In the genomic region with DNA sequence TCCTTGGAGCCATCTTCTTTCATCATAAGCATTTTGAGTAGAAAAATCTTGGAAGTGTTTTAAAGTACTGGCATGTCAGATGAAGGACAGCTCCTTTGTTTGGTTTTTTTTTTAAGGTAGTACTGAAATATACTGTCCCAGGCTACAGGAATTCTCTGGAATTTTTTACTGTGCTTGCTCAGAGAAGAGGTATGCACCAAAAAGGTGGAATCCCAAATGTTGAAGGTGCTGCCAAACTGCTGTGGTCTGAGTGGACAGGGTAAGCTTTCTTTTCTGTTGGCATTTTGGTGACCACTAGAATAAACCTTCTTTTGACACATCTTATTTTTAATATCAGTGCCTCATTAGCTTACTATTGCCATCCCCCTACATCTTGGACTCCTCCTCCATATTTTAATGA, we compare ENCODE assay signal across 20 cellular contexts. TPM values are rescaled to one million over a fixed set of nuclear protein-coding genes. Genes with fewer than 3 reads are reported as not detected.
DNase-seq lines count a peak whose midpoint lies in the region; ATAC-seq and TF ChIP-seq lines count a peak whose summit lies in the region.
"Had no signal": no experiment of that assay in that cellular context is flagged by ENCODE, and none has a peak within 500 bp of the region (broad histone marks: within the 10 kb centered on the region; RNA-seq: fewer than 3 reads in every experiment).

No MANE protein-coding gene starts in this region.

- H3K4me1 Mint-ChIP-seq in T-helper 1 cell treated with Interleukin-12 subunit alpha and Interleukin-12 subunit beta and Interleukin-4 antibody, amounts not matched to agents 30 μg/mL and 1 μg/mL, for 36 hours (ENCODE audit: low read depth): peaks cover 17% of the 10 kb centered on the region
- H3K4me1 Mint-ChIP-seq in activated naive CD8-positive, alpha-beta T cell treated with anti-CD3 and anti-CD28 coated beads for 36 hours: peaks cover 56% of the 10 kb centered on the region
- peaks cover 18 to 19% of the 10 kb centered on the region in 2 donors for H3K4me1 Mint-ChIP-seq in natural killer cell

- no peaks in the 10 kb centered on the region for H3K9me3 Mint-ChIP-seq in T-helper 1 cell treated with Interleukin-12 subunit alpha and Interleukin-12 subunit beta and Interleukin-4 antibody, amounts not matched to agents 30 μg/mL and 1 μg/mL, for 36 hours
- H3K9me3 Mint-ChIP-seq in activated naive CD8-positive, alpha-beta T cell treated with anti-CD3 and anti-CD28 coated beads for 36 hours: no peaks in the 10 kb centered on the region
- no peaks in the 10 kb centered on the region for H3K9me3 Mint-ChIP-seq in natural killer cell

- intact Hi-C loops in natural killer cell (cut with micrococcal nuclease): no loop called here

- H3K36me3 Mint-ChIP-seq in T-helper 1 cell treated with Interleukin-12 subunit alpha and Interleukin-12 subunit beta and Interleukin-4 antibody, amounts not matched to agents 30 μg/mL and 1 μg/mL, for 36 hours (ENCODE audit: low read depth): peaks cover 74% of the 10 kb centered on the region
- H3K36me3 Mint-ChIP-seq in activated naive CD8-positive, alpha-beta T cell treated with anti-CD3 and anti-CD28 coated beads for 36 hours: peaks cover 68% of the 10 kb centered on the region
- H3K36me3 Mint-ChIP-seq in natural killer cell: peaks cover 49% of the 10 kb centered on the region

- ATAC-seq in natural killer cell (no peak), GM18861 (IDR thresholded peaks at IDR 0.05; ENCODE audit: unreplicated experiment) (no peak)
- ATAC-seq: Right ventricle myocardium inferior had no signal

- no peaks in the 10 kb centered on the region for H3K27me3 Mint-ChIP-seq in T-helper 1 cell treated with Interleukin-12 subunit alpha and Interleukin-12 subunit beta and Interleukin-4 antibody, amounts not matched to agents 30 μg/mL and 1 μg/mL, for 36 hours (ENCODE audit: low read depth)
- H3K27me3 Mint-ChIP-seq in activated naive CD8-positive, alpha-beta T cell treated with anti-CD3 and anti-CD28 coated beads for 36 hours: no peaks in the 10 kb centered on the region
- no peaks in the 10 kb centered on the region for H3K27me3 Mint-ChIP-seq in natural killer cell (ENCODE audit: low read depth in 2 of 2)

- DNase-seq in T-helper 1 cell: no peak
- peak; percentile 32 for DNase-seq in EH (ENCODE audit: low read depth)
- DNase-seq in activated naive CD8-positive, alpha-beta T cell treated with anti-CD3 and anti-CD28 coated beads for 36 hours: no peak
- no peak for DNase-seq in natural killer cell
- no peak for DNase-seq in HUDEP-2 (lab: John Stamatoyannopoulos, UW; ENCODE audit: unreplicated experiment in 76 of 76)
- no peak for DNase-seq in cerebellar nuclear complex (lab: John Stamatoyannopoulos, UW)
- DNase-seq: activated CD4-positive, alpha-beta T cell treated with anti-CD3 and anti-CD28 coated beads, Interleukin-2, amount 50 U/mL, for 4 hours; caudate nucleus; dorsolateral prefrontal cortex; foreskin fibroblast; IMR-90; MG63; NCI-H1436 treated with DMSO at 0.1 percent for 48 hours; NCI-H2171 treated with DMSO at 0.1 percent for 48 hours; NCI-H748 treated with DMSO at 0.1 percent for 48 hours; stimulated activated CD4-positive, alpha-beta T cell treated with anti-CD3 and anti-CD28 coated beads, Interleukin-12 subunit alpha, Interleukin-12 subunit beta, amount 100 ng/mL, for 4 hours; stimulated activated CD8-positive, alpha-beta memory T cell treated with anti-CD3 and anti-CD28 coated beads, Interleukin-4, amount 100 ng/mL, for 48 hours had no signal

- TF ChIP-seq CTCF in natural killer cell (IDR thresholded peaks at IDR 0.05): no peak

- H3K4me3 Mint-ChIP-seq in T-helper 1 cell treated with Interleukin-12 subunit alpha and Interleukin-12 subunit beta and Interleukin-4 antibody, amounts not matched to agents 30 μg/mL and 1 μg/mL, for 36 hours: no peak overlapping the region
- H3K4me3 Mint-ChIP-seq in activated naive CD8-positive, alpha-beta T cell treated with anti-CD3 and anti-CD28 coated beads for 36 hours: no peak overlapping the region
- H3K4me3 Mint-ChIP-seq in natural killer cell: no peak overlapping the region

- peak overlapping the region; percentile 45 for H3K27ac Mint-ChIP-seq in T-helper 1 cell treated with Interleukin-12 subunit alpha and Interleukin-12 subunit beta and Interleukin-4 antibody, amounts not matched to agents 30 μg/mL and 1 μg/mL, for 36 hours
- peak overlapping the region; percentile 65 for H3K27ac Mint-ChIP-seq in activated naive CD8-positive, alpha-beta T cell treated with anti-CD3 and anti-CD28 coated beads for 36 hours
- peak overlapping the region; percentile 25 to 37 for H3K27ac Mint-ChIP-seq in natural killer cell

RNA-seq across cellular contexts. Expression of gene GNL3, which starts 7.2 kb away (rescaled TPM):
- total RNA-seq in activated naive CD8-positive, alpha-beta T cell treated with anti-CD3 and anti-CD28 coated beads for 36 hours: 100 to 1,000 TPM; 245 to 246 TPM
- total RNA-seq in natural killer cell: 10 to 100 TPM; 70.7 to 81.1 (median 70.9) TPM

RNA-seq across cellular contexts. Expression of gene PBRM1, which starts 7.4 kb away (rescaled TPM):
- total RNA-seq in activated naive CD8-positive, alpha-beta T cell treated with anti-CD3 and anti-CD28 coated beads for 36 hours: 10 to 100 TPM; 61.5 to 62.1 TPM
- total RNA-seq in natural killer cell: 10 to 100 TPM; 70.2 to 79.7 (median 76.6) TPM

RNA-seq across cellular contexts. Expression of gene GLT8D1, which starts 12.5 kb away (rescaled TPM):
- total RNA-seq in activated naive CD8-positive, alpha-beta T cell treated with anti-CD3 and anti-CD28 coated beads for 36 hours: 10 to 100 TPM; 29.5 to 30.3 TPM
- 10 to 100 TPM; 31.1 to 39.4 (median 38.2) TPM for total RNA-seq in natural killer cell

RNA-seq across cellular contexts. Expression of gene SPCS1, which starts 12.8 kb away (rescaled TPM):
- 100 to 1,000 TPM; 129 to 137 TPM for total RNA-seq in activated naive CD8-positive, alpha-beta T cell treated with anti-CD3 and anti-CD28 coated beads for 36 hours
- total RNA-seq in natural killer cell: 10 to 100 TPM; 52.4 to 64.4 (median 57.3) TPM
